18 cellular contexts compared by ENCODE assay signal in genomic region chr11:8352852-8353505, GRCh38.
DNase-seq lines count a peak whose midpoint lies in the region; ATAC-seq and TF ChIP-seq lines count a peak whose summit lies in the region.
"Had no signal": no experiment of that assay in that cellular context is flagged by ENCODE, and none has a peak within 500 bp of the region (broad histone marks: within the 10 kb centered on the region; RNA-seq: fewer than 3 reads in every experiment).

No MANE protein-coding gene starts in this region.

- no peaks in the 10 kb centered on the region for H3K36me3 Mint-ChIP-seq in CD8-positive, alpha-beta memory T cell
- no peaks in the 10 kb centered on the region for H3K36me3 Mint-ChIP-seq in CD8-positive, alpha-beta T cell
- H3K36me3 Mint-ChIP-seq: CD14-positive monocyte had no signal

- H3K36me3 ChIP-seq in BLaER1 treated with 17β-estradiol and CSF1 and Interleukin-3, amounts not matched to agents 10 nM and 100 nM = no peaks in the 10 kb centered on the region
- H3K36me3 ChIP-seq in RWPE2 (ENCODE audit: low read depth) = no peaks in the 10 kb centered on the region
- H3K36me3 ChIP-seq in esophagus squamous epithelium = no peaks in the 10 kb centered on the region
- no peaks in the 10 kb centered on the region for H3K36me3 ChIP-seq in CD8-positive, alpha-beta memory T cell (ENCODE audit: insufficient read depth, low read length)
- no peaks in the 10 kb centered on the region for H3K36me3 ChIP-seq in CD8-positive, alpha-beta T cell (ENCODE audit: insufficient read depth, low read length)
- H3K36me3 ChIP-seq: Peyer's patch had no signal

- peaks cover 7 to 34% of the 10 kb centered on the region in 2 donors for H3K27me3 Mint-ChIP-seq in CD8-positive, alpha-beta memory T cell
- H3K27me3 Mint-ChIP-seq in CD8-positive, alpha-beta T cell (ENCODE audit: low read depth) = peaks cover 18% of the 10 kb centered on the region

- no peak for TF ChIP-seq POLR2A in esophagus squamous epithelium (IDR thresholded peaks at IDR 0.05)

- TF ChIP-seq CTCF in RWPE2 (IDR thresholded peaks at IDR 0.05; ENCODE audit: poor library complexity, severe bottlenecking) (no peak), esophagus squamous epithelium (IDR thresholded peaks at IDR 0.05) (no peak)
- no peak for TF ChIP-seq CTCF in CD8-positive, alpha-beta T cell (IDR thresholded peaks at IDR 0.05)

- no peaks in the 10 kb centered on the region for H3K9me3 Mint-ChIP-seq in CD8-positive, alpha-beta memory T cell
- no peaks in the 10 kb centered on the region for H3K9me3 Mint-ChIP-seq in CD8-positive, alpha-beta T cell

- POLR2A ChIA-PET in CD8-positive, alpha-beta memory T cell (lab: Charles Lee) = no interaction called here
- POLR2A ChIA-PET in CD8-positive, alpha-beta T cell (lab: Charles Lee) = no interaction called here

- DNase-seq in RWPE2 (ENCODE audit: low spot score) (no peak), esophagus squamous epithelium (lab: John Stamatoyannopoulos, UW) (no peak), pons (ENCODE audit: low spot score) (peak; percentile 24), NCI-H748 (lab: John Stamatoyannopoulos, UW; ENCODE audit: unreplicated experiment) (no peak), OCI-M2 (lab: John Stamatoyannopoulos, UW; ENCODE audit: unreplicated experiment) (no peak)
- no peak for DNase-seq in CD8-positive, alpha-beta memory T cell
- no peak for DNase-seq in CD8-positive, alpha-beta T cell
- DNase-seq: Calu3, DMS53, HCEC 1CT, NCI-H2029 treated with DMSO at 0.1 percent for 48 hours, NCI-H510A treated with DMSO at 0.1 percent for 48 hours, SHP77 had no signal

- no peak overlapping the region for H3K27ac Mint-ChIP-seq in CD8-positive, alpha-beta memory T cell
- H3K27ac Mint-ChIP-seq in CD8-positive, alpha-beta T cell = no peak overlapping the region
- H3K27ac Mint-ChIP-seq: CD14-positive monocyte had no signal

- no peaks in the 10 kb centered on the region; a peak in 2 of 22 replicates for H4K20me1 ChIP-seq in BLaER1 treated with 17β-estradiol and CSF1 and Interleukin-3, amounts not matched to agents 10 nM and 100 nM

- 0 out of 3 replicates have a peak, but pooled peaks have one; percentile 50 for ATAC-seq in RWPE2 (ENCODE audit: low read depth)
- ATAC-seq in CD8-positive, alpha-beta T cell = no peak

- peaks cover 0 to 11% (median 6%) of the 10 kb centered on the region in 11 experiments; a peak in 14 of 22 replicates for H3K9me3 ChIP-seq in BLaER1 treated with 17β-estradiol and CSF1 and Interleukin-3, amounts not matched to agents 10 nM and 100 nM (replicated peaks in 1 of 11)
- H3K9me3 ChIP-seq in RWPE2 (ENCODE audit: severe bottlenecking) = no peaks in the 10 kb centered on the region
- no peaks in the 10 kb centered on the region for H3K9me3 ChIP-seq in esophagus squamous epithelium
- no peaks in the 10 kb centered on the region for H3K9me3 ChIP-seq in CD8-positive, alpha-beta memory T cell (ENCODE audit: low read length)
- no peaks in the 10 kb centered on the region for H3K9me3 ChIP-seq in CD8-positive, alpha-beta T cell (ENCODE audit: low read length)
- H3K9me3 ChIP-seq: A549, Peyer's patch had no signal

- intact Hi-C loops in esophagus squamous epithelium (cut with DNase I) = no loop called here
- intact Hi-C loops in CD8-positive, alpha-beta T cell (cut with DNase I, micrococcal nuclease) = no loop called here

- no peak overlapping the region for H3K4me3 Mint-ChIP-seq in CD8-positive, alpha-beta memory T cell
- H3K4me3 Mint-ChIP-seq in CD8-positive, alpha-beta T cell = no peak overlapping the region
- H3K4me3 Mint-ChIP-seq: CD14-positive monocyte had no signal

- no peak overlapping the region for H3K9ac ChIP-seq in BLaER1 treated with 17β-estradiol and CSF1 and Interleukin-3, amounts not matched to agents 10 nM and 100 nM

- peaks cover 20 to 30% (median 27%) of the 10 kb centered on the region in 10 experiments for H3K4me1 ChIP-seq in BLaER1 treated with 17β-estradiol and CSF1 and Interleukin-3, amounts not matched to agents 10 nM and 100 nM
- H3K4me1 ChIP-seq in RWPE2 (ENCODE audit: insufficient read depth, poor library complexity, severe bottlenecking) = no peaks in the 10 kb centered on the region
- peaks cover 16 to 55% (median 22%) of the 10 kb centered on the region in 3 donors for H3K4me1 ChIP-seq in esophagus squamous epithelium
- H3K4me1 ChIP-seq in CD8-positive, alpha-beta memory T cell (ENCODE audit: insufficient read depth, low read length) = no peaks in the 10 kb centered on the region
- H3K4me1 ChIP-seq in CD8-positive, alpha-beta T cell (ENCODE audit: insufficient read depth, low read length) = no peaks in the 10 kb centered on the region
- H3K4me1 ChIP-seq: A549 had no signal

- H3K4me1 Mint-ChIP-seq in CD8-positive, alpha-beta memory T cell = peaks cover 0 to 14% (median 2%) of the 10 kb centered on the region in 3 donors
- peaks cover 2% of the 10 kb centered on the region for H3K4me1 Mint-ChIP-seq in CD8-positive, alpha-beta T cell (ENCODE audit: low read depth)

- WGBS in esophagus squamous epithelium, 2 donors = 45 to 65% methylated on average over 6 of the region's 13 CpGs

- H3K4me2 ChIP-seq in BLaER1 treated with 17β-estradiol and CSF1 and Interleukin-3, amounts not matched to agents 10 nM and 100 nM = peak overlapping the region in 9 of 11 experiments; percentile 1 to 85 (median 70); a peak in 11 of 22 replicates
- H3K4me2 ChIP-seq: A549 had no signal

- CTCF ChIA-PET in CD8-positive, alpha-beta memory T cell (lab: Charles Lee) = no interaction called here
- CTCF ChIA-PET in CD8-positive, alpha-beta T cell (lab: Charles Lee) = no interaction called here

- H3K4me3 ChIP-seq in BLaER1 treated with 17β-estradiol and CSF1 and Interleukin-3, amounts not matched to agents 10 nM and 100 nM = no peak overlapping the region
- no peak overlapping the region for H3K4me3 ChIP-seq in RWPE2 (ENCODE audit: severe bottlenecking)
- H3K4me3 ChIP-seq in esophagus squamous epithelium = no peak overlapping the region
- no peak overlapping the region for H3K4me3 ChIP-seq in CD8-positive, alpha-beta memory T cell (ENCODE audit: low read length)
- H3K4me3 ChIP-seq in CD8-positive, alpha-beta T cell (ENCODE audit: low read depth, low read length) = no peak overlapping the region
- H3K4me3 ChIP-seq: A549, Peyer's patch had no signal

- no peak overlapping the region for H3K27ac ChIP-seq in BLaER1 treated with 17β-estradiol and CSF1 and Interleukin-3, amounts not matched to agents 10 nM and 100 nM
- no peak overlapping the region for H3K27ac ChIP-seq in RWPE2 (ENCODE audit: poor library complexity, severe bottlenecking)
- peak overlapping the region; percentile 34 to 90 (median 72) for H3K27ac ChIP-seq in esophagus squamous epithelium
- H3K27ac ChIP-seq in CD8-positive, alpha-beta memory T cell (ENCODE audit: low read depth, low read length) = no peak overlapping the region
- no peak overlapping the region for H3K27ac ChIP-seq in CD8-positive, alpha-beta T cell (ENCODE audit: low read depth, low read length)
- H3K27ac ChIP-seq: A549, HL-60, Peyer's patch had no signal

- H3K27me3 ChIP-seq in BLaER1 treated with 17β-estradiol and CSF1 and Interleukin-3, amounts not matched to agents 10 nM and 100 nM = no peaks in the 10 kb centered on the region
- H3K27me3 ChIP-seq in RWPE2 (ENCODE audit: insufficient read depth, poor library complexity, severe bottlenecking) (no peaks in the 10 kb centered on the region), esophagus squamous epithelium (no peaks in the 10 kb centered on the region)
- no peaks in the 10 kb centered on the region for H3K27me3 ChIP-seq in CD8-positive, alpha-beta memory T cell (ENCODE audit: insufficient read depth, low read length, poor library complexity, severe bottlenecking)
- H3K27me3 ChIP-seq in CD8-positive, alpha-beta T cell (ENCODE audit: insufficient read depth, low read length) = no peaks in the 10 kb centered on the region
- H3K27me3 ChIP-seq: Peyer's patch had no signal

Comparison
In these comparisons a context has a peak if more than half of its experiments do, and no peak if none do; other contexts are left out.
1. H3K27ac ChIP-seq: peak in esophagus squamous epithelium (4 of 4); none in BLaER1 treated with 17β-estradiol and CSF1 and Interleukin-3, amounts not matched to agents 10 nM and 100 nM (0 of 11), RWPE2 (single experiment), CD8-positive, alpha-beta memory T cell (single experiment) and CD8-positive, alpha-beta T cell (single experiment).